Comparison of ENCODE assay signal across 12 cellular contexts in genomic region chr15:95556866-95557225, GRCh38.
A peak's percentile ranks its signal among the peaks of the same experiment; 100 is the strongest.
DNase-seq lines count a peak whose midpoint lies in the region; ATAC-seq, FAIRE-seq and TF ChIP-seq lines count a peak whose summit lies in the region.
"Had no signal": no experiment of that assay in that cellular context is flagged by ENCODE, and none has a peak within 500 bp of the region (broad histone marks: within the 10 kb centered on the region; RNA-seq: fewer than 3 reads in every experiment).

No MANE protein-coding gene starts in this region.

- TF ChIP-seq CTCF in A549 (IDR thresholded peaks at IDR 0.05) (no peak), IMR-90 (conservative IDR thresholded peaks at IDR 0.05; ENCODE audit: low read depth, low read length) (no peak), endodermal cell (conservative IDR thresholded peaks at IDR 0.05) (no peak)

- TF ChIP-seq POLR2A in A549 (IDR thresholded peaks at IDR 0.05; ENCODE audit: low read length): no peak
- no peak for TF ChIP-seq POLR2A in IMR-90 (IDR thresholded peaks at IDR 0.05; ENCODE audit: low read depth, low read length)

- no peak overlapping the region for H3K56ac ChIP-seq in IMR-90 (ENCODE audit: extremely low read depth, insufficient read depth, low read length)

- no TSS peak for BruUV-seq in IMR-90 (replicated peaks; lab: Mats Ljungman, UMichigan)

- H3K27ac ChIP-seq in A549: peak overlapping the region; percentile 59 to 73
- H3K27ac ChIP-seq in IMR-90 (ENCODE audit: insufficient read depth, low read length): peak overlapping the region; percentile 70
- peak overlapping the region; percentile 76 for H3K27ac ChIP-seq in endodermal cell (ENCODE audit: low read depth, low read length)

- H2AK5ac ChIP-seq in IMR-90 (ENCODE audit: low read depth, low read length): peak overlapping the region; percentile 92

- H3K36me3 ChIP-seq in IMR-90 (ENCODE audit: control insufficient read depth, insufficient read depth, low read length) (no peaks in the 10 kb centered on the region), endodermal cell (ENCODE audit: control insufficient read depth, insufficient read depth, low read length) (no peaks in the 10 kb centered on the region), neuron (ENCODE audit: insufficient read depth, low read length) (no peaks in the 10 kb centered on the region)

- CTCF ChIA-PET in A549 (lab: Yijun Ruan, JAX) (interaction anchor here (0.9 kb wide), 1 partner anchor 12 kb away, joined by 3 read pairs; no protein-coding TSS in a partner anchor), IMR-90 (lab: Yijun Ruan, JAX) (no interaction called here)

- H3K4ac ChIP-seq in IMR-90 (ENCODE audit: low read depth, low read length): peak overlapping the region; percentile 82

- no peak for TF ChIP-seq EP300 in A549 (IDR thresholded peaks at IDR 0.05)

- peak overlapping the region; percentile 92 for H3K14ac ChIP-seq in IMR-90 (replicated peaks; ENCODE audit: low read depth, low read length)

- peak overlapping the region; percentile 90 for H4K91ac ChIP-seq in IMR-90 (ENCODE audit: insufficient read depth, low read depth, low read length)

- H3K9ac ChIP-seq in IMR-90 (ENCODE audit: low read depth, low read length) (no peak overlapping the region), endodermal cell (ENCODE audit: extremely low read depth, low read length, poor library complexity, severe bottlenecking) (no peak overlapping the region)

- H3K9me3 Mint-ChIP-seq in endodermal cell: no peaks in the 10 kb centered on the region
- H3K9me3 Mint-ChIP-seq: immature natural killer cell had no signal

- H2AFZ ChIP-seq in IMR-90 (replicated peaks; ENCODE audit: low read length, poor library complexity) (peak overlapping the region; percentile 52), neuron (ENCODE audit: low read depth, low read length) (peak overlapping the region; percentile 67)

- H3K9me3 ChIP-seq in A549 (peaks cover 8% of the 10 kb centered on the region; the same call in 1 of the 3 replicates), IMR-90 (ENCODE audit: control insufficient read depth, insufficient read depth, low read length) (no peaks in the 10 kb centered on the region), endodermal cell (ENCODE audit: control insufficient read depth, low read length) (no peaks in the 10 kb centered on the region), neuron (ENCODE audit: low read length) (no peaks in the 10 kb centered on the region)

- ATAC-seq in A549 (no peak), IMR-90 (ENCODE audit: low read depth) (no peak), HG02938 (IDR thresholded peaks at IDR 0.05; ENCODE audit: unreplicated experiment) (no peak)

- H3K9me1 ChIP-seq in IMR-90 (ENCODE audit: insufficient read depth, low read length): peaks cover 3% of the 10 kb centered on the region; the same call in 1 of the 2 replicates

- intact Hi-C loops in IMR-90 (cut with micrococcal nuclease): loop anchor here (5.0 to 10.0 kb wide), 3 partner anchors 302 to 770 kb away; no protein-coding TSS in a partner anchor

- peak overlapping the region; percentile 53 to 92 for H4K8ac ChIP-seq in IMR-90 (ENCODE audit: low read depth in 2 of 2, low read length in 2 of 2)

- POLR2A ChIA-PET in A549 (lab: Yijun Ruan, JAX) (no interaction called here), IMR-90 (lab: Charles Lee; ENCODE audit: unreplicated experiment) (no interaction called here)

- no peak overlapping the region for H3K4me3 Mint-ChIP-seq in endodermal cell
- H3K4me3 Mint-ChIP-seq: immature natural killer cell had no signal

- H3K27me3 ChIP-seq in IMR-90 (ENCODE audit: control insufficient read depth, insufficient read depth, low read length): no peaks in the 10 kb centered on the region
- H3K27me3 ChIP-seq in endodermal cell (ENCODE audit: control insufficient read depth, insufficient read depth, low read length, poor library complexity, severe bottlenecking): no peaks in the 10 kb centered on the region
- H3K27me3 ChIP-seq in neuron (ENCODE audit: insufficient read depth, low read length): no peaks in the 10 kb centered on the region

- H3K23ac ChIP-seq in IMR-90 (ENCODE audit: low read depth, low read length): peak overlapping the region; percentile 69; the same call in 1 of the 2 replicates

- peak overlapping the region; percentile 70 for H3K18ac ChIP-seq in IMR-90 (ENCODE audit: low read depth, low read length)

- 73% methylated on average over 6 of the region's 6 CpGs for WGBS in A549 (ENCODE audit: missing lambda C conversion rate)
- WGBS in IMR-90 (ENCODE audit: extremely low coverage in 2 of 2, insufficient read length in 1 of 2), 2 experiments: no CpG with 5 or more reads among the region's 6 CpGs
- WGBS in endodermal cell (ENCODE audit: insufficient coverage in 1 of 2, insufficient read length in 1 of 2), 2 experiments: 63 to 82% methylated on average over 4 of the region's 6 CpGs

- no peaks in the 10 kb centered on the region for H3K36me3 Mint-ChIP-seq in endodermal cell (ENCODE audit: low read depth)

- H4K5ac ChIP-seq in IMR-90 (ENCODE audit: low read depth, low read length): peak overlapping the region; percentile 93

- no peak overlapping the region for H3K27ac Mint-ChIP-seq in endodermal cell
- H3K27ac Mint-ChIP-seq: immature natural killer cell had no signal

- FAIRE-seq in A549 (lab: Jason Lieb, UNC): no peak

- peak overlapping the region; percentile 81; the same call in 2 of the 3 replicates for H2BK15ac ChIP-seq in IMR-90 (ENCODE audit: low read depth, low read length)

- H3K27me3 Mint-ChIP-seq in endodermal cell (ENCODE audit: insufficient read depth): no peaks in the 10 kb centered on the region

- H2BK5ac ChIP-seq in IMR-90 (ENCODE audit: low read depth, low read length, poor library complexity, severe bottlenecking): peak overlapping the region; percentile 88

- TF ChIP-seq RAD21 in A549 (conservative IDR thresholded peaks at IDR 0.05 in 1 of 2, IDR thresholded peaks at IDR 0.05 in 1 of 2): no peak
- no peak for TF ChIP-seq RAD21 in IMR-90 (IDR thresholded peaks at IDR 0.05; ENCODE audit: low read length)

- peak overlapping the region; percentile 98 for H2BK20ac ChIP-seq in IMR-90 (ENCODE audit: low read depth, low read length)

- H2AK9ac ChIP-seq in IMR-90 (replicated peaks; ENCODE audit: low read depth, low read length, poor library complexity): peak overlapping the region; percentile 76

- in situ Hi-C loops in IMR-90 (cut with MboI; ENCODE audit: low sequenced_read_pairs): loop anchor here (25.0 kb wide), 1 partner anchor 780 kb away; the partner anchor contains the start of gene NR2F2

- H3K4me3 ChIP-seq in A549 (no peak overlapping the region), IMR-90 (ENCODE audit: insufficient read depth, low read depth, low read length) (no peak overlapping the region), endodermal cell (ENCODE audit: low read length) (no peak overlapping the region), neuron (ENCODE audit: low read length) (no peak overlapping the region)

- H3K4me1 ChIP-seq in A549: peaks cover 30% of the 10 kb centered on the region
- H3K4me1 ChIP-seq in IMR-90 (ENCODE audit: control insufficient read depth, insufficient read depth, low read length): peaks cover 13% of the 10 kb centered on the region
- H3K4me1 ChIP-seq in endodermal cell (ENCODE audit: control insufficient read depth, insufficient read depth, low read length): no peaks in the 10 kb centered on the region
- H3K4me1 ChIP-seq in neuron (ENCODE audit: insufficient read depth, low read length): peaks cover 12% of the 10 kb centered on the region

- dilution Hi-C loops in IMR-90 (cut with HindIII; ENCODE audit: low sequenced_read_pairs, unreplicated experiment): no loop called here

- H3K4me1 Mint-ChIP-seq in endodermal cell: peaks cover 12% of the 10 kb centered on the region
- H3K4me1 Mint-ChIP-seq: immature natural killer cell had no signal

- no peaks in the 10 kb centered on the region for H3K79me1 ChIP-seq in IMR-90 (ENCODE audit: low read depth in 1 of 2, low read length in 2 of 2)

- DNase-seq in A549 (ENCODE audit: low read depth in 1 of 2, low spot score in 1 of 2) (no peak), IMR-90 (no peak), endodermal cell (no peak), NCI-H446 treated with DMSO at 0.1 percent for 48 hours (lab: John Stamatoyannopoulos, UW) (no peak), NCI-H446 (lab: John Stamatoyannopoulos, UW) (no peak), SIG-M5 (lab: John Stamatoyannopoulos, UW) (no peak)
- DNase-seq: GF-D8, immature natural killer cell, NCI-H187 treated with DMSO at 0.1 percent for 48 hours, occipital lobe had no signal

- H3K4me2 ChIP-seq in A549 (peak overlapping the region; percentile 38; the same call in 2 of the 3 replicates), IMR-90 (ENCODE audit: low read depth, low read length) (no peak overlapping the region)

- no peaks in the 10 kb centered on the region for H4K20me1 ChIP-seq in IMR-90 (ENCODE audit: insufficient read depth, low read length)

- H2BK120ac ChIP-seq in IMR-90 (ENCODE audit: low read depth, low read length): peak overlapping the region; percentile 98

TF ChIP-seq in A549, 52 proteins besides CTCF, POLR2A, EP300 and RAD21 (continues in another document):
- TF ChIP-seq FOSB (CRISPR knock-in tag; IDR thresholded peaks at IDR 0.05): no peak
- TF ChIP-seq NR3C1 (IDR thresholded peaks at IDR 0.05): no peak

TF ChIP-seq in IMR-90, 13 proteins besides CTCF, POLR2A, EP300 and RAD21 (continues in another document):
- TF ChIP-seq MAFK (IDR thresholded peaks at IDR 0.05; ENCODE audit: low read depth, low read length) (no peak), RCOR1 (IDR thresholded peaks at IDR 0.05; ENCODE audit: insufficient replicate concordance, low read length) (no peak), NFE2L2 (IDR thresholded peaks at IDR 0.05; ENCODE audit: low read depth, low read length) (no peak), RFX5 (IDR thresholded peaks at IDR 0.05; ENCODE audit: low read depth, low read length) (no peak), CHD1 (IDR thresholded peaks at IDR 0.05; ENCODE audit: low read depth, low read length) (no peak), ELK1 (IDR thresholded peaks at IDR 0.05; ENCODE audit: borderline replicate concordance, low read depth, low read length) (no peak), USF2 (IDR thresholded peaks at IDR 0.05; ENCODE audit: low read depth, low read length) (no peak)
